ENCODE assay signal across 16 cellular contexts in genomic region chr17:82862191-82862590, GRCh38. TPM values are rescaled to one million over a fixed set of nuclear protein-coding genes. Genes with fewer than 3 reads are reported as not detected.
DNase-seq lines count a peak whose midpoint lies in the region; ATAC-seq and TF ChIP-seq lines count a peak whose summit lies in the region.
"Had no signal": no experiment of that assay in that cellular context is flagged by ENCODE, and none has a peak within 500 bp of the region (broad histone marks: within the 10 kb centered on the region; RNA-seq: fewer than 3 reads in every experiment).

No MANE protein-coding gene starts in this region.

- no peaks in the 10 kb centered on the region for H3K9me3 Mint-ChIP-seq in activated T-cell treated with anti-CD3 and anti-CD28 coated beads, Interleukin-2, amount 50 U/mL, for 72 hours
- no peaks in the 10 kb centered on the region for H3K9me3 Mint-ChIP-seq in activated T-cell treated with anti-CD3 and anti-CD28 coated beads, Interleukin-2, amount 50 U/mL, for 4 hours
- no peaks in the 10 kb centered on the region for H3K9me3 Mint-ChIP-seq in central memory CD8-positive, alpha-beta T cell
- no peaks in the 10 kb centered on the region for H3K9me3 Mint-ChIP-seq in stimulated activated memory B cell treated with anti-CD40 and anti-IgM and Interleukin-4, amounts not matched to agents 10 μg/mL and 1 μg/mL and 100 μg/mL, for 72 hours
- H3K9me3 Mint-ChIP-seq: IgD-negative memory B cell had no signal

- H3K4me2 ChIP-seq in SU-DHL-6 (ENCODE audit: low read depth, low read length, poor library complexity, severe bottlenecking): peak overlapping the region; percentile 25

- H3K27ac Mint-ChIP-seq in activated T-cell treated with anti-CD3 and anti-CD28 coated beads, Interleukin-2, amount 50 U/mL, for 72 hours: peak overlapping the region; percentile 80
- H3K27ac Mint-ChIP-seq in central memory CD8-positive, alpha-beta T cell (ENCODE audit: low read depth): peak overlapping the region; percentile 98
- peak overlapping the region; percentile 100 for H3K27ac Mint-ChIP-seq in stimulated activated memory B cell treated with anti-CD40 and anti-IgM and Interleukin-4, amounts not matched to agents 10 μg/mL and 1 μg/mL and 100 μg/mL, for 72 hours

- no peaks in the 10 kb centered on the region; the same call in 1 of the 2 replicates for H4K20me1 ChIP-seq in SU-DHL-6 (ENCODE audit: low read depth, low read length)

- H3K36me3 ChIP-seq in SU-DHL-6 (ENCODE audit: low read length): no peaks in the 10 kb centered on the region

- H3K27me3 ChIP-seq in SU-DHL-6 (ENCODE audit: low read length): no peaks in the 10 kb centered on the region

- peaks cover 0 to 3% of the 10 kb centered on the region in 2 donors for H3K36me3 Mint-ChIP-seq in activated T-cell treated with anti-CD3 and anti-CD28 coated beads, Interleukin-2, amount 50 U/mL, for 72 hours (ENCODE audit: insufficient read depth in 2 of 2)
- peaks cover 5% of the 10 kb centered on the region for H3K36me3 Mint-ChIP-seq in activated T-cell treated with anti-CD3 and anti-CD28 coated beads, Interleukin-2, amount 50 U/mL, for 4 hours (ENCODE audit: insufficient read depth)
- H3K36me3 Mint-ChIP-seq in central memory CD8-positive, alpha-beta T cell (ENCODE audit: insufficient read depth): peaks cover 10% of the 10 kb centered on the region
- peaks cover 7% of the 10 kb centered on the region for H3K36me3 Mint-ChIP-seq in stimulated activated memory B cell treated with anti-CD40 and anti-IgM and Interleukin-4, amounts not matched to agents 10 μg/mL and 1 μg/mL and 100 μg/mL, for 72 hours
- H3K36me3 Mint-ChIP-seq: IgD-negative memory B cell had no signal

- no peak overlapping the region for H2AFZ ChIP-seq in SU-DHL-6 (ENCODE audit: low read depth, low read length, severe bottlenecking)
- H2AFZ ChIP-seq: parathyroid adenoma had no signal

- H3K9me3 ChIP-seq in SU-DHL-6 (ENCODE audit: insufficient read depth, low read length): no peaks in the 10 kb centered on the region
- H3K9me3 ChIP-seq: mucosa of descending colon had no signal

- H3K9me2 ChIP-seq in SU-DHL-6 (replicated peaks; ENCODE audit: insufficient read depth, low read length): no peaks in the 10 kb centered on the region

- peaks cover 83% of the 10 kb centered on the region for H3K4me1 Mint-ChIP-seq in activated T-cell treated with anti-CD3 and anti-CD28 coated beads, Interleukin-2, amount 50 U/mL, for 72 hours (ENCODE audit: low read depth)
- H3K4me1 Mint-ChIP-seq in activated T-cell treated with anti-CD3 and anti-CD28 coated beads, Interleukin-2, amount 50 U/mL, for 4 hours (ENCODE audit: low read depth): peaks cover 80% of the 10 kb centered on the region
- peaks cover 55% of the 10 kb centered on the region for H3K4me1 Mint-ChIP-seq in central memory CD8-positive, alpha-beta T cell
- peaks cover 71% of the 10 kb centered on the region for H3K4me1 Mint-ChIP-seq in stimulated activated memory B cell treated with anti-CD40 and anti-IgM and Interleukin-4, amounts not matched to agents 10 μg/mL and 1 μg/mL and 100 μg/mL, for 72 hours

- ATAC-seq in activated T-cell treated with anti-CD3 and anti-CD28 coated beads, Interleukin-2, amount 50 U/mL, for 72 hours (replicated peaks in 1 of 2): no peak
- ATAC-seq in activated T-cell treated with anti-CD3 and anti-CD28 coated beads, Interleukin-2, amount 50 U/mL, for 4 hours: no peak
- ATAC-seq in central memory CD8-positive, alpha-beta T cell (replicated peaks; ENCODE audit: extremely low read depth, poor library complexity, severe bottlenecking): no peak
- no peak for ATAC-seq in stimulated activated memory B cell treated with anti-CD40 and anti-IgM and Interleukin-4, amounts not matched to agents 10 μg/mL and 1 μg/mL and 100 μg/mL, for 72 hours
- no peak for ATAC-seq in GM21367 (IDR thresholded peaks at IDR 0.05; ENCODE audit: unreplicated experiment)
- ATAC-seq in HG02840 (IDR thresholded peaks at IDR 0.05; ENCODE audit: low FRiP score, unreplicated experiment): no peak
- ATAC-seq: mucosa of descending colon had no signal

- H3K27me3 Mint-ChIP-seq in activated T-cell treated with anti-CD3 and anti-CD28 coated beads, Interleukin-2, amount 50 U/mL, for 72 hours (ENCODE audit: low read depth): no peaks in the 10 kb centered on the region
- no peaks in the 10 kb centered on the region for H3K27me3 Mint-ChIP-seq in activated T-cell treated with anti-CD3 and anti-CD28 coated beads, Interleukin-2, amount 50 U/mL, for 4 hours (ENCODE audit: low read depth)
- H3K27me3 Mint-ChIP-seq in central memory CD8-positive, alpha-beta T cell: no peaks in the 10 kb centered on the region
- H3K27me3 Mint-ChIP-seq in stimulated activated memory B cell treated with anti-CD40 and anti-IgM and Interleukin-4, amounts not matched to agents 10 μg/mL and 1 μg/mL and 100 μg/mL, for 72 hours: no peaks in the 10 kb centered on the region
- H3K27me3 Mint-ChIP-seq: IgD-negative memory B cell had no signal

- H3F3A ChIP-seq in SU-DHL-6 (ENCODE audit: insufficient read depth): 0 out of 2 replicates have a peak, but pooled peaks cover 12% of the 10 kb centered on the region

- no peak overlapping the region for H3K9ac ChIP-seq in SU-DHL-6 (ENCODE audit: low read length)
- H3K9ac ChIP-seq: parathyroid adenoma had no signal

- H3K4me3 ChIP-seq in SU-DHL-6 (ENCODE audit: insufficient read depth, low read length, poor library complexity, severe bottlenecking): no peak overlapping the region
- H3K4me3 ChIP-seq: mucosa of descending colon, skin epidermis had no signal

- H3K27ac ChIP-seq in SU-DHL-6 (ENCODE audit: low read depth, low read length): peak overlapping the region; percentile 76
- H3K27ac ChIP-seq: parathyroid adenoma had no signal

- no peaks in the 10 kb centered on the region for H3K79me2 ChIP-seq in SU-DHL-6 (ENCODE audit: insufficient read depth, low read length)

- DNase-seq in activated T-cell treated with anti-CD3 and anti-CD28 coated beads, Interleukin-2, amount 50 U/mL, for 72 hours: no peak
- DNase-seq in activated T-cell treated with anti-CD3 and anti-CD28 coated beads, Interleukin-2, amount 50 U/mL, for 4 hours: no peak
- DNase-seq in central memory CD8-positive, alpha-beta T cell (ENCODE audit: low spot score in 2 of 2): no peak
- no peak for DNase-seq in NCI-H2081 treated with DMSO at 0.1 percent for 48 hours (lab: John Stamatoyannopoulos, UW)
- DNase-seq: COR-L47, NCI-H1048, NCI-H2171 treated with DMSO at 0.1 percent for 48 hours had no signal

- TF ChIP-seq CTCF in SU-DHL-6 (IDR thresholded peaks at IDR 0.05; ENCODE audit: insufficient read depth, low read length, poor library complexity, severe bottlenecking): no peak

- peak overlapping the region; percentile 90 to 96 for H3K4me3 Mint-ChIP-seq in activated T-cell treated with anti-CD3 and anti-CD28 coated beads, Interleukin-2, amount 50 U/mL, for 72 hours
- no peak overlapping the region for H3K4me3 Mint-ChIP-seq in activated T-cell treated with anti-CD3 and anti-CD28 coated beads, Interleukin-2, amount 50 U/mL, for 4 hours
- H3K4me3 Mint-ChIP-seq in central memory CD8-positive, alpha-beta T cell: no peak overlapping the region
- no peak overlapping the region for H3K4me3 Mint-ChIP-seq in stimulated activated memory B cell treated with anti-CD40 and anti-IgM and Interleukin-4, amounts not matched to agents 10 μg/mL and 1 μg/mL and 100 μg/mL, for 72 hours

RNA-seq across cellular contexts. Expression of gene ZNF750, which starts 22.4 kb away (rescaled TPM):
- not detected for total RNA-seq in activated T-cell treated with anti-CD3 and anti-CD28 coated beads, Interleukin-2, amount 50 U/mL, for 72 hours
- total RNA-seq in activated T-cell treated with anti-CD3 and anti-CD28 coated beads, Interleukin-2, amount 50 U/mL, for 4 hours: not detected
- total RNA-seq: cerebellum, mucosa of descending colon had no signal

Comparison
In these comparisons a context has a peak if more than half of its experiments do, and no peak if none do; other contexts are left out.
1. H3K4me3 Mint-ChIP-seq: peak in activated T-cell treated with anti-CD3 and anti-CD28 coated beads, Interleukin-2, amount 50 U/mL, for 72 hours (2 of 2); none in activated T-cell treated with anti-CD3 and anti-CD28 coated beads, Interleukin-2, amount 50 U/mL, for 4 hours (single experiment), central memory CD8-positive, alpha-beta T cell (single experiment) and stimulated activated memory B cell treated with anti-CD40 and anti-IgM and Interleukin-4, amounts not matched to agents 10 μg/mL and 1 μg/mL and 100 μg/mL, for 72 hours (single experiment).
2. Peak in every context shown above with its lines, with median percentiles within 50 percentile points of each other: H3K27ac Mint-ChIP-seq.